8 cellular contexts compared by ENCODE assay signal in genomic region chr6:95578106-95578410, GRCh38. TPM values are rescaled to one million over a fixed set of nuclear protein-coding genes. Genes with fewer than 3 reads are reported as not detected.
DNase-seq lines count a peak whose midpoint lies in the region; ATAC-seq, FAIRE-seq and TF ChIP-seq lines count a peak whose summit lies in the region.

No MANE protein-coding gene starts in this region.

- peak overlapping the region; percentile 89 for H3K9ac ChIP-seq in SK-N-MC (ENCODE audit: insufficient read length)

- ATAC-seq in A549 (peak; percentile 36; a peak in 5 of 6 replicates), GM18502 (IDR thresholded peaks at IDR 0.05; ENCODE audit: poor library complexity, unreplicated experiment) (peak; percentile 17), HG02943 (IDR thresholded peaks at IDR 0.05; ENCODE audit: low read depth, unreplicated experiment) (peak; percentile 18)

- no peak for TF ChIP-seq EP300 in A549 (IDR thresholded peaks at IDR 0.05)
- TF ChIP-seq EP300 in esophagus muscularis mucosa (IDR thresholded peaks at IDR 0.05) = no peak

- H3K4me3 ChIP-seq in A549 (peak overlapping the region; percentile 96), SK-N-MC (peak overlapping the region; percentile 97), esophagus muscularis mucosa (peak overlapping the region; percentile 65 to 81 (median 73))

- H3K27me3 Mint-ChIP-seq in osteocyte (ENCODE audit: unreplicated experiment) = no peaks in the 10 kb centered on the region

- CTCF ChIA-PET in A549 (lab: Yijun Ruan, JAX) = no interaction called here

- no peak for TF ChIP-seq RAD21 in A549 (conservative IDR thresholded peaks at IDR 0.05 in 1 of 2, IDR thresholded peaks at IDR 0.05 in 1 of 2)

- H3K27me3 ChIP-seq in esophagus muscularis mucosa = no peaks in the 10 kb centered on the region

- 3% methylated on average over 7 of the region's 10 CpGs for WGBS in A549 (ENCODE audit: missing lambda C conversion rate)
- 12% methylated on average over 5 of the region's 10 CpGs for WGBS in esophagus muscularis mucosa

- H3K9me3 ChIP-seq in A549 (no peaks in the 10 kb centered on the region), SK-N-MC (ENCODE audit: low read depth, low read length) (peaks cover 3% of the 10 kb centered on the region; the same call in 1 of the 2 replicates), esophagus muscularis mucosa (no peaks in the 10 kb centered on the region)

- H3K27ac ChIP-seq in A549 (peak overlapping the region; percentile 91 to 92), SK-N-MC (peak overlapping the region; percentile 88), esophagus muscularis mucosa (replicated peaks in 1 of 4) (peak overlapping the region; percentile 88 to 94 (median 90))

- TF ChIP-seq CTCF in A549 (IDR thresholded peaks at IDR 0.05) (no peak), esophagus muscularis mucosa (IDR thresholded peaks at IDR 0.05) (no peak), osteocyte (IDR thresholded peaks at IDR 0.05) (no peak)

- no peaks in the 10 kb centered on the region for H3K9me3 Mint-ChIP-seq in osteocyte (ENCODE audit: unreplicated experiment)

- H3K4me1 ChIP-seq in A549 (peaks cover 12% of the 10 kb centered on the region; the same call in 2 of the 3 replicates), esophagus muscularis mucosa (peaks cover 12 to 35% (median 31%) of the 10 kb centered on the region in 4 donors)

- intact Hi-C loops in esophagus muscularis mucosa (cut with DNase I) = no loop called here

- H3K27ac Mint-ChIP-seq in osteocyte (ENCODE audit: unreplicated experiment) = peak overlapping the region; percentile 98

- H3K4me2 ChIP-seq in A549 = peak overlapping the region; percentile 92

- H3K36me3 ChIP-seq in SK-N-MC (ENCODE audit: insufficient read depth, low read length) = peaks cover 9% of the 10 kb centered on the region; the same call in 1 of the 2 replicates
- H3K36me3 ChIP-seq in esophagus muscularis mucosa = no peaks in the 10 kb centered on the region

- no peaks in the 10 kb centered on the region for H3K36me3 Mint-ChIP-seq in osteocyte (ENCODE audit: unreplicated experiment)

- TF ChIP-seq POLR2A in A549 (IDR thresholded peaks at IDR 0.05; ENCODE audit: low read length) (no peak), esophagus muscularis mucosa (IDR thresholded peaks at IDR 0.05; ENCODE audit: low read depth) (no peak)

- POLR2A ChIA-PET in A549 (lab: Yijun Ruan, JAX) = interaction anchor here (2.1 kb wide), 1 partner anchor 9 kb away, joined by 5 read pairs; no protein-coding TSS in a partner anchor

- no peak for DNase-seq in A549 (ENCODE audit: low read depth in 1 of 2, low spot score in 1 of 2)
- no peak for DNase-seq in SK-N-MC (ENCODE audit: low read depth, low spot score)
- no peak for DNase-seq in esophagus muscularis mucosa (ENCODE audit: extremely low spot score)
- no peak for DNase-seq in osteocyte (ENCODE audit: extremely low spot score, unreplicated experiment)
- DNase-seq in NCI-H748 treated with DMSO at 0.1 percent for 48 hours (lab: John Stamatoyannopoulos, UW) = no peak
- no peak for DNase-seq in NCI-H2196 (lab: John Stamatoyannopoulos, UW; ENCODE audit: unreplicated experiment)

- peak overlapping the region; percentile 94 for H3K4me3 Mint-ChIP-seq in osteocyte (ENCODE audit: unreplicated experiment)

- no peak for FAIRE-seq in A549 (lab: Jason Lieb, UNC)

- H3K4me1 Mint-ChIP-seq in osteocyte (ENCODE audit: unreplicated experiment) = peaks cover 34% of the 10 kb centered on the region

TF ChIP-seq in A549, 52 proteins besides CTCF, POLR2A, EP300 and RAD21:
- no peak for TF ChIP-seq POLR2AphosphoS2 (conservative IDR thresholded peaks at IDR 0.05; ENCODE audit: low read length)
- no peak for TF ChIP-seq MYC (IDR thresholded peaks at IDR 0.05; ENCODE audit: borderline replicate concordance, low read length)
- no peak for TF ChIP-seq RCOR1 (IDR thresholded peaks at IDR 0.05; ENCODE audit: low read depth, low read length)
- TF ChIP-seq ESRRA (IDR thresholded peaks at IDR 0.05; ENCODE audit: borderline replicate concordance, low read length) = no peak

RNA-seq across cellular contexts. Expression of gene MANEA, which starts 0.7 kb away (rescaled TPM):
- 8.9 and 13.3 TPM in 2 replicates for polyA plus RNA-seq in A549 (2011; rRNA removed)
- 1.2 and 1.5 TPM in 2 replicates for polyA plus RNA-seq in A549 (2012; cell fraction: cytosol; rRNA removed)
- 0.61 and 0.91 TPM in 2 replicates for polyA plus RNA-seq in A549 (2012; cell fraction: nucleus; rRNA removed)
- polyA plus RNA-seq in A549 (2017; fragmentation: RNase III; extraction: RNeasy Plus Mini Kit Qiagen cat#74134 plus additional on column Dnase treatment) = 3.8 to 4.6 TPM (median 4.0 TPM) in 3 replicates
- polyA minus RNA-seq in A549 (2011; rRNA and poly(A)+ RNA removed) = 2.9 and 3.3 TPM in 2 replicates
- 1 to 10 TPM; 7.0 to 8.9 (median 7.8) TPM for total RNA-seq in esophagus muscularis mucosa
- 13.4 and 16.4 TPM in 2 replicates for total RNA-seq in osteocyte
